In the genomic region with DNA sequence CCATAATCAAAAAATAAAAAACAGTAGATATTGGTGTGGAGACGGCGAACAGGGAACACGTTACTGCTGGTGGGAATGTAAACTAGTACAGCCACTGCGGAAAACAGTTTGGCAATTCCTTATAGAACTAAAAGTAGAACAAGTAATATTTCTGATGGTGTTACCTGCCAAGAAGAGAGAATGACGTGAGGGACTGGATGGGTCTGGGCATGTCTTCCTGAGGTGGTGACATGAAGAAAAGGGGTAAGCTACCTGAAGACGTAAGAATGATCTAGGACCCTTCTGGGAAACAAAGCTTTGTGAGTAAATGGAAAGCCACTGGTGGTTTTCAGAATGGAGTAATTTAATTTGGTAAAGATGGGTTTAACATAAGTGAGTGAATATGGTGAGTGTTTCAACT, we compare ENCODE assay signal across 27 cellular contexts. TPM values are rescaled to one million over a fixed set of nuclear protein-coding genes. Genes with fewer than 3 reads are reported as not detected.
A peak's percentile ranks its signal among the peaks of the same experiment; 100 is the strongest.
DNase-seq lines count a peak whose midpoint lies in the region; ATAC-seq, FAIRE-seq and TF ChIP-seq lines count a peak whose summit lies in the region.
"Had no signal": no experiment of that assay in that cellular context is flagged by ENCODE, and none has a peak within 500 bp of the region (broad histone marks: within the 10 kb centered on the region; RNA-seq: fewer than 3 reads in every experiment).

No MANE protein-coding gene starts in this region.

- H3K9me2 ChIP-seq in GM23338 (ENCODE audit: insufficient read depth), result no peaks in the 10 kb centered on the region

- H3K4me1 ChIP-seq in GM23338 (ENCODE audit: insufficient read depth) (no peaks in the 10 kb centered on the region), foreskin keratinocyte (no peaks in the 10 kb centered on the region), smooth muscle cell (ENCODE audit: low read depth) (peaks cover 6% of the 10 kb centered on the region)
- H3K4me1 ChIP-seq: BE2C; BLaER1 treated with 17β-estradiol and CSF1 and Interleukin-3, amounts not matched to agents 10 nM and 100 nM; HAP-1 had no signal

- H3K27ac ChIP-seq in GM23338 (ENCODE audit: low read depth) (no peak overlapping the region), foreskin keratinocyte (no peak overlapping the region), smooth muscle cell (ENCODE audit: low read depth) (peak overlapping the region; percentile 67)
- H3K27ac ChIP-seq: A549; BLaER1 treated with 17β-estradiol and CSF1 and Interleukin-3, amounts not matched to agents 10 nM and 100 nM; GM23248 had no signal

- H3K27ac Mint-ChIP-seq in GM23338, result no peak overlapping the region
- H3K27ac Mint-ChIP-seq: CD14-positive monocyte; CD4-positive, alpha-beta T cell; CD8-positive, alpha-beta memory T cell; HFFc6 had no signal

- H3K4me3 ChIP-seq in GM23338 (no peak overlapping the region), bronchial epithelial cell (ENCODE audit: low read depth, low read length) (no peak overlapping the region), smooth muscle cell (no peak overlapping the region)
- H3K4me3 ChIP-seq: A549; BLaER1 treated with 17β-estradiol and CSF1 and Interleukin-3, amounts not matched to agents 10 nM and 100 nM; GM12878; GM23248; HAP-1 had no signal

- no peaks in the 10 kb centered on the region for H3K9me3 ChIP-seq in smooth muscle cell (replicated peaks; ENCODE audit: low read depth)
- H3K9me3 ChIP-seq: A549; BE2C; BLaER1 treated with 17β-estradiol and CSF1 and Interleukin-3, amounts not matched to agents 10 nM and 100 nM; HAP-1 had no signal

- no peak overlapping the region for H3K9ac ChIP-seq in smooth muscle cell (ENCODE audit: low read depth)
- H3K9ac ChIP-seq: BLaER1 treated with 17β-estradiol and CSF1 and Interleukin-3, amounts not matched to agents 10 nM and 100 nM; GM23248 had no signal

- H3K4me3 Mint-ChIP-seq in GM23338, result no peak overlapping the region
- H3K4me3 Mint-ChIP-seq: CD14-positive monocyte; CD4-positive, alpha-beta T cell; CD8-positive, alpha-beta memory T cell; HFFc6 had no signal

- no peaks in the 10 kb centered on the region for H3K79me2 ChIP-seq in GM23338 (replicated peaks; ENCODE audit: insufficient read depth)
- peaks cover 2% of the 10 kb centered on the region for H3K79me2 ChIP-seq in smooth muscle cell (ENCODE audit: low read depth)

- H3K27me3 ChIP-seq in GM23338 (ENCODE audit: insufficient read depth) (no peaks in the 10 kb centered on the region), bronchial epithelial cell (ENCODE audit: control insufficient read depth, insufficient read depth, low read length) (no peaks in the 10 kb centered on the region), foreskin keratinocyte (no peaks in the 10 kb centered on the region), smooth muscle cell (ENCODE audit: low read depth) (no peaks in the 10 kb centered on the region)
- H3K27me3 ChIP-seq: BE2C; BLaER1 treated with 17β-estradiol and CSF1 and Interleukin-3, amounts not matched to agents 10 nM and 100 nM had no signal

- no peak overlapping the region for H3K4me2 ChIP-seq in GM23338
- H3K4me2 ChIP-seq in smooth muscle cell, result no peak overlapping the region
- H3K4me2 ChIP-seq: A549; BLaER1 treated with 17β-estradiol and CSF1 and Interleukin-3, amounts not matched to agents 10 nM and 100 nM had no signal

- H2AFZ ChIP-seq in GM23338 (0 out of 2 replicates have a peak overlapping the region, but pooled peaks have one; percentile 12), smooth muscle cell (ENCODE audit: low read depth) (peak overlapping the region; percentile 9)
- H2AFZ ChIP-seq: GM23248 had no signal

- H3K36me3 ChIP-seq in GM23338 (ENCODE audit: insufficient read depth), result no peaks in the 10 kb centered on the region
- no peaks in the 10 kb centered on the region for H3K36me3 ChIP-seq in bronchial epithelial cell (ENCODE audit: control insufficient read depth, insufficient read depth, low read length)
- H3K36me3 ChIP-seq in smooth muscle cell (ENCODE audit: low read depth), result no peaks in the 10 kb centered on the region
- H3K36me3 ChIP-seq: BE2C; BLaER1 treated with 17β-estradiol and CSF1 and Interleukin-3, amounts not matched to agents 10 nM and 100 nM; HAP-1 had no signal

- ATAC-seq in GM23338 (no peak), foreskin keratinocyte (peak; percentile 34), HG03432 (IDR thresholded peaks at IDR 0.05; ENCODE audit: unreplicated experiment) (no peak), left lobe of liver (no peak)
- ATAC-seq: A549, GM12878 had no signal

- FAIRE-seq in bronchial epithelial cell (lab: Jason Lieb, UNC), result no peak
- FAIRE-seq: A549, D721Med, GM12878, GM19239, H54 had no signal

- H3K4me1 Mint-ChIP-seq in GM23338, result peaks cover 4% of the 10 kb centered on the region; the same call in 1 of the 3 replicates
- H3K4me1 Mint-ChIP-seq: CD14-positive monocyte; CD8-positive, alpha-beta memory T cell had no signal

- no peaks in the 10 kb centered on the region; the same call in 2 of the 3 replicates for H3K36me3 Mint-ChIP-seq in GM23338 (ENCODE audit: low read depth)
- H3K36me3 Mint-ChIP-seq: CD14-positive monocyte; CD8-positive, alpha-beta memory T cell had no signal

- no peaks in the 10 kb centered on the region for H3K9me3 Mint-ChIP-seq in GM23338
- H3K9me3 Mint-ChIP-seq: CD4-positive, alpha-beta T cell; CD8-positive, alpha-beta memory T cell; HFFc6 had no signal

- H4K20me1 ChIP-seq in GM23338 (replicated peaks; ENCODE audit: insufficient read depth), result no peaks in the 10 kb centered on the region
- H4K20me1 ChIP-seq in smooth muscle cell (ENCODE audit: low read depth), result no peaks in the 10 kb centered on the region
- H4K20me1 ChIP-seq: BLaER1 treated with 17β-estradiol and CSF1 and Interleukin-3, amounts not matched to agents 10 nM and 100 nM had no signal

- H3F3A ChIP-seq in GM23338 (replicated peaks; ENCODE audit: low read depth) (no peaks in the 10 kb centered on the region), smooth muscle cell (ENCODE audit: low read depth) (peaks cover 13% of the 10 kb centered on the region)

- DNase-seq in GM23338 (ENCODE audit: low spot score) (no peak), bronchial epithelial cell (ENCODE audit: low read depth) (peak; percentile 83), foreskin keratinocyte (peak; percentile 46 to 53), smooth muscle cell (lab: John Stamatoyannopoulos, UW; ENCODE audit: unreplicated experiment) (no peak), NCI-H524 (lab: John Stamatoyannopoulos, UW) (no peak), left lobe of liver (ENCODE audit: low spot score) (no peak)
- DNase-seq: 8988T; ACHN; AML-193; BE2C; CD4-positive, alpha-beta T cell; CD8-positive, alpha-beta memory T cell; DMS 273 treated with DMSO at 0.1 percent for 48 hours; DMS79; EL; GDM1; GM23248; HFFc6 had no signal

- no peak for TF ChIP-seq CTCF in GM23338 (conservative IDR thresholded peaks at IDR 0.05; ENCODE audit: low read depth in 2 of 2)
- TF ChIP-seq CTCF in bronchial epithelial cell (IDR thresholded peaks at IDR 0.05; ENCODE audit: insufficient read depth, low read length, severe bottlenecking), result no peak
- no peak for TF ChIP-seq CTCF in foreskin keratinocyte (conservative IDR thresholded peaks at IDR 0.05)
- TF ChIP-seq CTCF in smooth muscle cell (IDR thresholded peaks at IDR 0.05; ENCODE audit: borderline replicate concordance, insufficient read depth, poor library complexity, severe bottlenecking), result no peak

- peaks cover 2% of the 10 kb centered on the region for H3K27me3 Mint-ChIP-seq in GM23338 (ENCODE audit: insufficient read depth, low read depth, poor library complexity)

- 97% methylated on average over 6 of the region's 6 CpGs for WGBS in smooth muscle cell (ENCODE audit: low lambda C conversion rate)

TF ChIP-seq in GM23338, 12 proteins besides CTCF, POLR2A, EP300 and RAD21 (continues in another document):
- no peak for TF ChIP-seq JUNB (IDR thresholded peaks at IDR 0.05; ENCODE audit: unreplicated experiment)
- no peak for TF ChIP-seq ZNF114 (CRISPR knock-in tag; IDR thresholded peaks at IDR 0.05)
- TF ChIP-seq EZH2 (IDR thresholded peaks at IDR 0.05; ENCODE audit: low read depth, unreplicated experiment), result no peak
- no peak for TF ChIP-seq NANOG (IDR thresholded peaks at IDR 0.05; ENCODE audit: borderline replicate concordance)

RNA-seq across cellular contexts. Expression of a gene that starts 19.4 kb away (rescaled TPM):
- 30.5 and 31.7 TPM in 2 replicates for total RNA-seq in GM23338 (2014; rRNA removed; shearing (Covaris generic))
- 19.3 and 26.7 TPM in 2 replicates for polyA plus RNA-seq in GM23338 (2016; fragmentation: Nextera tagmentation; extraction: Ambion mirVana)
- 36.6 and 45.3 TPM in 2 replicates for total RNA-seq in bronchial epithelial cell
- 13.5 and 22.9 TPM in 2 replicates for total RNA-seq in foreskin keratinocyte
- polyA plus RNA-seq in foreskin keratinocyte, result 4.6 and 9.1 TPM in 2 replicates
- total RNA-seq in smooth muscle cell, result 658 and 786 TPM in 2 replicates
- 293 and 372 TPM in 2 replicates for polyA plus RNA-seq in smooth muscle cell
- 25.7 TPM for total RNA-seq in left lobe of liver
- total RNA-seq: CD4-positive, alpha-beta T cell had no signal
- polyA plus RNA-seq: CD14-positive monocyte; CD8-positive, alpha-beta memory T cell had no signal

Comparison
In these comparisons a context has a peak if more than half of its experiments do, and no peak if none do; other contexts are left out.
1. DNase-seq: peak in bronchial epithelial cell (single experiment) and foreskin keratinocyte (2 of 2); none in GM23338 (single experiment), smooth muscle cell (single experiment), NCI-H524 (0 of 2) and left lobe of liver (single experiment).
2. RNA of a gene that starts 19.4 kb away (total RNA-seq): 658 to 786 TPM in smooth muscle cell; 36.6 to 45.3 TPM in bronchial epithelial cell, 30.5 to 31.7 TPM in GM23338, 25.7 TPM in left lobe of liver (single experiment) and 13.5 to 22.9 TPM in foreskin keratinocyte; every median in the first group is over 10 times any median in the second.